In the genomic region with DNA sequence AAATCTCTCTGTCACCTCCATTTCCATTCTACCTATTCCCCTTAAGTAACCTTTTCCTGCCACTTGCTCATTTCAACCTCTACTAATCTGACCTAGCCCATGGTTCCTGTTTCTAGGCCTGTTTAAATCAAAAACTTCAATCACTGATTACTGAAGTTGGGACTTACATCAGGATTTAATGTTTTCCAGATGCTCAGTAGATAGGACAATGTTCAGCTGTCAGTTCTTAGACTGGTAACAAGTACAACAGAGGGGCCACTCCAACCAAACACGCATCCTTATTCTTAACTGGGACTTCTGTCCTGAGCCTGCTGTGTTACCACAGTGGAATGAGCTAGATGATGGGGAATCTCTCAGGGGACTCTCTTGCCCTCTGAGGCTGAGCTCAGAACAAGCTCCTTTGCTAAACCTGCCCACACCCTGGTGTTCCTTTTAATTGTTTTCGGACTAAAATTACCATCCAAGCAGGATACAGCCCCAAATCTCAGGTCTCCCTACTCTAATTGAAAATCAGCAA, we compare ENCODE assay signal across 17 cellular contexts.
A peak's percentile ranks its signal among the peaks of the same experiment; 100 is the strongest.
DNase-seq lines count a peak whose midpoint lies in the region; ATAC-seq, FAIRE-seq and TF ChIP-seq lines count a peak whose summit lies in the region.
"Had no signal": no experiment of that assay in that cellular context is flagged by ENCODE, and none has a peak within 500 bp of the region (broad histone marks: within the 10 kb centered on the region; RNA-seq: fewer than 3 reads in every experiment).

No MANE protein-coding gene starts in this region.

- no peaks in the 10 kb centered on the region for H4K20me1 ChIP-seq in H1 (replicated peaks in 1 of 2; ENCODE audit: control insufficient read depth in 1 of 2, insufficient read depth in 2 of 2, low read length in 2 of 2)
- H4K20me1 ChIP-seq in Karpas-422 (ENCODE audit: insufficient read depth, low read depth, low read length) = no peaks in the 10 kb centered on the region

- no peaks in the 10 kb centered on the region for H3K9me2 ChIP-seq in Karpas-422 (replicated peaks; ENCODE audit: insufficient read depth, low read length)

- H3K36me3 ChIP-seq in heart right ventricle (no peaks in the 10 kb centered on the region), H1 (ENCODE audit: control insufficient read depth in 2 of 4, insufficient read depth in 4 of 4, low read length in 3 of 4) (peaks cover 0 to 3% (median 0%) of the 10 kb centered on the region in 4 experiments; a peak in 2 of 8 replicates), Karpas-422 (ENCODE audit: insufficient read depth, low read length) (no peaks in the 10 kb centered on the region)

- POLR2A ChIA-PET in H1 (lab: Charles Lee; ENCODE audit: partially characterized antibody) = no interaction called here

- no peak overlapping the region for H3K18ac ChIP-seq in H1 (ENCODE audit: extremely low read depth, low read length)

- no peak overlapping the region for H2BK15ac ChIP-seq in H1 (ENCODE audit: low read length)

- no peak overlapping the region for H2BK5ac ChIP-seq in H1 (ENCODE audit: low read depth, low read length)

- no peak overlapping the region for H2BK20ac ChIP-seq in H1 (ENCODE audit: low read length)

- peak; percentile 13 for FAIRE-seq in H1 (lab: Jason Lieb, UNC)
- FAIRE-seq: A204.1, G401.6, GM12892, RCC 7860 had no signal

- H2AK5ac ChIP-seq in H1 (ENCODE audit: low read depth, low read length) = no peak overlapping the region

- no peak overlapping the region for H4K8ac ChIP-seq in H1 (ENCODE audit: extremely low read depth, insufficient read depth, low read length)

- H3K4me1 ChIP-seq in heart right ventricle = peaks cover 0 to 18% (median 0%) of the 10 kb centered on the region in 9 donors
- peaks cover 0 to 4% (median 1%) of the 10 kb centered on the region in 4 experiments; a peak in 2 of 7 replicates for H3K4me1 ChIP-seq in H1 (replicated peaks in 1 of 4; ENCODE audit: control insufficient read depth in 3 of 4, insufficient read depth in 4 of 4, low read length in 3 of 4)
- no peaks in the 10 kb centered on the region for H3K4me1 ChIP-seq in Karpas-422 (ENCODE audit: low read length)

- DNase-seq in heart right ventricle (no peak), cardiac septum (ENCODE audit: low spot score) (no peak), H1 (ENCODE audit: low read depth in 1 of 2, low spot score in 2 of 2) (no peak), left ventricle myocardium superior (no peak), Karpas-422 (no peak), GM19238 (ENCODE audit: insufficient read length, low spot score) (no peak)
- DNase-seq: GOT3, MV-4-11, NCI-H1694 treated with DMSO at 0.1 percent for 48 hours, NCI-H2081 treated with DMSO at 0.1 percent for 48 hours, NCI-H2171 treated with DMSO at 0.1 percent for 48 hours, NCI-H526 had no signal

- H3K27me3 ChIP-seq in heart right ventricle (no peaks in the 10 kb centered on the region), H1 (replicated peaks in 1 of 4; ENCODE audit: control insufficient read depth in 3 of 4, extremely low read depth in 1 of 4, insufficient read depth in 3 of 4, low read length in 3 of 4) (peaks cover 0 to 1% (median 0%) of the 10 kb centered on the region in 4 experiments; a peak in 1 of 7 replicates), Karpas-422 (ENCODE audit: low read length) (no peaks in the 10 kb centered on the region)

- CTCF ChIA-PET in H1 (lab: Charles Lee; ENCODE audit: partially characterized antibody) = no interaction called here

- H3K79me2 ChIP-seq in H1 (ENCODE audit: control insufficient read depth in 1 of 2, insufficient read depth in 2 of 2, low read length in 2 of 2) = no peaks in the 10 kb centered on the region
- no peaks in the 10 kb centered on the region for H3K79me2 ChIP-seq in Karpas-422 (ENCODE audit: low read length)

- peak in 4 of 8 donors; percentile 38 to 56 (median 44) for ATAC-seq in heart right ventricle
- peak; percentile 59 for ATAC-seq in left ventricle myocardium superior
- ATAC-seq in HG02981 (IDR thresholded peaks at IDR 0.05; ENCODE audit: unreplicated experiment) = no peak

- H4K5ac ChIP-seq in H1 (ENCODE audit: insufficient read length, low read depth, low read length) = no peak overlapping the region

- H3K4me3 ChIP-seq in heart right ventricle (no peak overlapping the region), H1 (ENCODE audit: extremely low read depth in 1 of 4, insufficient read depth in 2 of 4, low read depth in 3 of 4, low read length in 4 of 4) (no peak overlapping the region), Karpas-422 (ENCODE audit: low read length) (no peak overlapping the region)

- peaks cover 0 to 20% (median 15%) of the 10 kb centered on the region in 11 donors for H3K9me3 ChIP-seq in heart right ventricle
- H3K9me3 ChIP-seq in H1 (ENCODE audit: insufficient read depth in 2 of 2, low read depth in 1 of 2, low read length in 1 of 2) = peaks cover 0 to 4% of the 10 kb centered on the region in 2 experiments; a peak in 2 of 4 replicates
- H3K9me3 ChIP-seq in Karpas-422 (ENCODE audit: low read length) = peaks cover 8% of the 10 kb centered on the region

- TF ChIP-seq POLR2A in H1 (IDR thresholded peaks at IDR 0.05; ENCODE audit: control extremely low read depth in 1 of 2, low read depth in 2 of 2, low read length in 2 of 2) = no peak

- H4K91ac ChIP-seq in H1 (replicated peaks; ENCODE audit: insufficient read length, low read length) = no peak overlapping the region

- no peak overlapping the region for H3K14ac ChIP-seq in H1 (ENCODE audit: insufficient read length)

- H2BK120ac ChIP-seq in H1 (replicated peaks; ENCODE audit: low read depth, low read length) = no peak overlapping the region

- TF ChIP-seq EP300 in H1 (IDR thresholded peaks at IDR 0.05; ENCODE audit: borderline replicate concordance in 1 of 2, low read depth in 2 of 2, low read length in 2 of 2) = no peak

- no peak for TF ChIP-seq RAD21 in H1 (IDR thresholded peaks at IDR 0.05 in 1 of 2, conservative IDR thresholded peaks at IDR 0.05 in 1 of 2; ENCODE audit: low read depth in 2 of 2, low read length in 2 of 2)

- H2AFZ ChIP-seq in H1 (ENCODE audit: low read length) (no peak overlapping the region), Karpas-422 (ENCODE audit: low read length) (no peak overlapping the region)

- WGBS in heart right ventricle, 2 donors = 68 to 72% methylated on average over 2 of the region's 2 CpGs
- 97% methylated on average over 2 of the region's 2 CpGs; no CpG with 5 or more reads in 1 of the 2 experiments for WGBS in H1 (ENCODE audit: extremely low coverage in 1 of 2, insufficient coverage in 1 of 2, insufficient read length in 1 of 2, insufficient replicate concordance in 2 of 2, low coverage in 1 of 2, low lambda C conversion rate in 2 of 2, missing lambda C conversion rate in 1 of 2), 2 experiments

- TF ChIP-seq CTCF in heart right ventricle (IDR thresholded peaks at IDR 0.05) (no peak), H1 (IDR thresholded peaks at IDR 0.05; ENCODE audit: control extremely low read depth in 1 of 3, insufficient read depth in 1 of 3, low read depth in 1 of 3, low read length in 3 of 3) (no peak)

- no peaks in the 10 kb centered on the region for H3K79me1 ChIP-seq in H1 (ENCODE audit: low read depth, low read length)

- H3K56ac ChIP-seq in H1 (replicated peaks; ENCODE audit: insufficient read length, low read depth, low read length) = no peak overlapping the region

- H3K27ac ChIP-seq in heart right ventricle (peak overlapping the region in 7 of 10 donors; percentile 2 to 64 (median 42)), H1 (ENCODE audit: low read depth, low read length) (no peak overlapping the region), Karpas-422 (ENCODE audit: low read length) (no peak overlapping the region)

- H3K4ac ChIP-seq in H1 (replicated peaks; ENCODE audit: insufficient read length, low read depth, low read length) = no peak overlapping the region

- H3K4me2 ChIP-seq in H1 (ENCODE audit: insufficient read depth in 1 of 2, low read depth in 2 of 2, low read length in 2 of 2) = no peak overlapping the region
- no peak overlapping the region for H3K4me2 ChIP-seq in Karpas-422 (ENCODE audit: low read depth, low read length, poor library complexity, severe bottlenecking)

- intact Hi-C loops in heart right ventricle (cut with DNase I) (no loop called here), cardiac septum (cut with DNase I) (no loop called here), left ventricle myocardium superior (cut with micrococcal nuclease) (no loop called here)

- H2BK12ac ChIP-seq in H1 (ENCODE audit: low read depth, low read length) = no peak overlapping the region

- no peaks in the 10 kb centered on the region; the same call in 1 of the 2 replicates for H3K23me2 ChIP-seq in H1 (ENCODE audit: low read depth, low read length)

- H3K9ac ChIP-seq in H1 (replicated peaks in 1 of 4; ENCODE audit: extremely low read depth in 1 of 4, low read depth in 3 of 4, low read length in 3 of 4) = no peak overlapping the region
- no peak overlapping the region for H3K9ac ChIP-seq in Karpas-422 (ENCODE audit: low read length)

- no peak overlapping the region for H3K23ac ChIP-seq in H1 (ENCODE audit: insufficient read length)

TF ChIP-seq in H1, 55 proteins besides CTCF, POLR2A, EP300 and RAD21:
- no peak for TF ChIP-seq BRCA1 (IDR thresholded peaks at IDR 0.05; ENCODE audit: low read depth, low read length)
- no peak for TF ChIP-seq CEBPB (IDR thresholded peaks at IDR 0.05; ENCODE audit: low read depth, low read length)
- TF ChIP-seq RXRA (IDR thresholded peaks at IDR 0.05; ENCODE audit: insufficient read depth, low read depth, low read length) = no peak
- no peak for TF ChIP-seq CBX8 (IDR thresholded peaks at IDR 0.05; ENCODE audit: borderline replicate concordance, low read depth, low read length)
- no peak for TF ChIP-seq MAFK (IDR thresholded peaks at IDR 0.05; ENCODE audit: low read depth, low read length)
- TF ChIP-seq RNF2 (IDR thresholded peaks at IDR 0.05; ENCODE audit: borderline replicate concordance, low read depth, low read length, missing control alignments, poor library complexity, severe bottlenecking) = no peak
- TF ChIP-seq JUN (IDR thresholded peaks at IDR 0.05; ENCODE audit: low read depth, low read length) = no peak
- no peak for TF ChIP-seq RFX5 (IDR thresholded peaks at IDR 0.05; ENCODE audit: borderline replicate concordance, low read depth, low read length)
- TF ChIP-seq, protein P1, sequence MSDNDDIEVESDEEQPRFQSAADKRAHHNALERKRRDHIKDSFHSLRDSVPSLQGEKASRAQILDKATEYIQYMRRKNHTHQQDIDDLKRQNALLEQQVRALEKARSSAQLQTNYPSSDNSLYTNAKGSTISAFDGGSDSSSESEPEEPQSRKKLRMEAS (IDR thresholded peaks at IDR 0.05) = no peak
- no peak for TF ChIP-seq ZNF274 (IDR thresholded peaks at IDR 0.05; ENCODE audit: borderline replicate concordance, extremely low read depth, low read length)
- TF ChIP-seq GTF2F1 (IDR thresholded peaks at IDR 0.05; ENCODE audit: borderline replicate concordance, low read depth, low read length) = no peak
- no peak for TF ChIP-seq POLR2AphosphoS5 (IDR thresholded peaks at IDR 0.05; ENCODE audit: low read depth, low read length)

Comparison
In these comparisons a context has a peak if more than half of its experiments do, and no peak if none do; other contexts are left out.
1. H3K27ac ChIP-seq: peak in heart right ventricle (7 of 10); none in H1 (single experiment) and Karpas-422 (single experiment).